8 cellular contexts compared by ENCODE assay signal in genomic region chr4:174282836-174283506, GRCh38. TPM values are rescaled to one million over a fixed set of nuclear protein-coding genes. Genes with fewer than 3 reads are reported as not detected.
DNase-seq lines count a peak whose midpoint lies in the region; ATAC-seq, FAIRE-seq and TF ChIP-seq lines count a peak whose summit lies in the region.

No MANE protein-coding gene starts in this region.

- 4% methylated on average over 22 of the region's 22 CpGs; no CpG with 5 or more reads in 1 of the 2 experiments for WGBS in H1 (ENCODE audit: extremely low coverage in 1 of 2, insufficient coverage in 1 of 2, insufficient read length in 1 of 2, insufficient replicate concordance in 2 of 2, low coverage in 1 of 2, low lambda C conversion rate in 2 of 2, missing lambda C conversion rate in 1 of 2), 2 experiments

- H3K4me3 Mint-ChIP-seq in memory B cell: peak overlapping the region; percentile 100

- H3K14ac ChIP-seq in H1 (ENCODE audit: insufficient read length): no peak overlapping the region

- no peak overlapping the region for H4K91ac ChIP-seq in H1 (replicated peaks; ENCODE audit: insufficient read length, low read length)

- no peaks in the 10 kb centered on the region for H3K27me3 ChIP-seq in H1 (replicated peaks in 1 of 4; ENCODE audit: control insufficient read depth in 3 of 4, extremely low read depth in 1 of 4, insufficient read depth in 3 of 4, low read length in 3 of 4)

- peak; percentile 98 for ATAC-seq in GM21423 (IDR thresholded peaks at IDR 0.05; ENCODE audit: unreplicated experiment)
- peak; percentile 93 for ATAC-seq in memory B cell (ENCODE audit: low read depth)

- H2BK5ac ChIP-seq in H1 (ENCODE audit: low read depth, low read length): peak overlapping the region; percentile 99

- H3K4me1 ChIP-seq in H1 (replicated peaks in 1 of 4; ENCODE audit: control insufficient read depth in 3 of 4, insufficient read depth in 4 of 4, low read length in 3 of 4): peaks cover 0 to 3% (median 0%) of the 10 kb centered on the region in 4 experiments; a peak in 1 of 7 replicates

- H3K23ac ChIP-seq in H1 (ENCODE audit: insufficient read length): no peak overlapping the region

- no peaks in the 10 kb centered on the region for H3K9me3 ChIP-seq in H1 (ENCODE audit: insufficient read depth in 2 of 2, low read depth in 1 of 2, low read length in 1 of 2)

- no peak for TF ChIP-seq POLR2A in H1 (IDR thresholded peaks at IDR 0.05; ENCODE audit: control extremely low read depth in 1 of 2, low read depth in 2 of 2, low read length in 2 of 2)

- no peak overlapping the region for H4K5ac ChIP-seq in H1 (ENCODE audit: insufficient read length, low read depth, low read length)

- H3K4me2 ChIP-seq in H1 (ENCODE audit: insufficient read depth in 1 of 2, low read depth in 2 of 2, low read length in 2 of 2): peak overlapping the region; percentile 73 to 76

- peak overlapping the region; percentile 100 for H3K27ac ChIP-seq in H1 (ENCODE audit: low read depth, low read length)

- no peaks in the 10 kb centered on the region for H3K36me3 ChIP-seq in H1 (ENCODE audit: control insufficient read depth in 2 of 4, insufficient read depth in 4 of 4, low read length in 3 of 4)

- 0 out of 2 replicates have a peak overlapping the region, but pooled peaks have one; percentile 47 for H2BK15ac ChIP-seq in H1 (ENCODE audit: low read length)

- peaks cover 2% of the 10 kb centered on the region for H3K23me2 ChIP-seq in H1 (ENCODE audit: low read depth, low read length)

- H3K4me3 ChIP-seq in H1 (ENCODE audit: extremely low read depth in 1 of 4, insufficient read depth in 2 of 4, low read depth in 3 of 4, low read length in 4 of 4): peak overlapping the region; percentile 73 to 96 (median 92)

- H3K27ac Mint-ChIP-seq in memory B cell: peak overlapping the region; percentile 99

- no peak; a peak in 1 of 4 replicates for TF ChIP-seq CTCF in H1 (IDR thresholded peaks at IDR 0.05; ENCODE audit: control extremely low read depth in 1 of 3, insufficient read depth in 1 of 3, low read depth in 1 of 3, low read length in 3 of 3)

- peak overlapping the region; percentile 100 for H2AFZ ChIP-seq in H1 (ENCODE audit: low read length)

- TF ChIP-seq RAD21 in H1 (IDR thresholded peaks at IDR 0.05 in 1 of 2, conservative IDR thresholded peaks at IDR 0.05 in 1 of 2; ENCODE audit: low read depth in 2 of 2, low read length in 2 of 2): no peak

- H4K20me1 ChIP-seq in H1 (replicated peaks in 1 of 2; ENCODE audit: control insufficient read depth in 1 of 2, insufficient read depth in 2 of 2, low read length in 2 of 2): no peaks in the 10 kb centered on the region

- POLR2A ChIA-PET in H1 (lab: Charles Lee; ENCODE audit: partially characterized antibody): interaction anchor here (1.8 kb wide), 1 partner anchor 16 kb away, joined by 3 read pairs; no protein-coding TSS in a partner anchor

- peak; percentile 84 for FAIRE-seq in H1 (lab: Jason Lieb, UNC)

- H2BK120ac ChIP-seq in H1 (replicated peaks; ENCODE audit: low read depth, low read length): no peak overlapping the region

- H3K36me3 Mint-ChIP-seq in memory B cell: peaks cover 12% of the 10 kb centered on the region

- H3K9me3 Mint-ChIP-seq in memory B cell: no peaks in the 10 kb centered on the region

- H4K8ac ChIP-seq in H1 (ENCODE audit: extremely low read depth, insufficient read depth, low read length): 0 out of 2 replicates have a peak overlapping the region, but pooled peaks have one; percentile 52

- H2BK20ac ChIP-seq in H1 (ENCODE audit: low read length): no peak overlapping the region

- H3K56ac ChIP-seq in H1 (replicated peaks; ENCODE audit: insufficient read length, low read depth, low read length): peak overlapping the region; percentile 22

- no peak overlapping the region for H2AK5ac ChIP-seq in H1 (ENCODE audit: low read depth, low read length)

- CTCF ChIA-PET in H1 (lab: Charles Lee; ENCODE audit: partially characterized antibody): no interaction called here

- no peak for TF ChIP-seq EP300 in H1 (IDR thresholded peaks at IDR 0.05; ENCODE audit: borderline replicate concordance in 1 of 2, low read depth in 2 of 2, low read length in 2 of 2)

- DNase-seq in COLO829 (ENCODE audit: low spot score) (peak; percentile 96), HUDEP-2 (lab: John Stamatoyannopoulos, UW; ENCODE audit: unreplicated experiment in 76 of 76) (peak in 74 of 76 experiments; percentile 41 to 92 (median 76)), NOMO-1 treated with dmso at 0.1 percent for 144 hours (lab: John Stamatoyannopoulos, UW; ENCODE audit: unreplicated experiment) (peak; percentile 86), H1 (ENCODE audit: low read depth in 1 of 2, low spot score in 2 of 2) (peak; percentile 38 to 68), memory B cell (ENCODE audit: low spot score in 2 of 2) (peak; percentile 63 to 76)
- peak; percentile 59 for DNase-seq in activated CD8-positive, alpha-beta memory T cell treated with anti-CD3 and anti-CD28 coated beads, Interleukin-2, amount 50 U/mL, for 1 hour (ENCODE audit: extremely low read depth)
- DNase-seq in stimulated activated CD8-positive, alpha-beta memory T cell treated with anti-CD3 and anti-CD28 coated beads, Interleukin-12 subunit alpha, Interleukin-12 subunit beta, amount 100 ng/mL, for 1 hour (ENCODE audit: low read depth): peak; percentile 60

- 0 out of 2 replicates have a peak, but pooled peaks cover 2% of the 10 kb centered on the region for H3K79me1 ChIP-seq in H1 (ENCODE audit: low read depth, low read length)

- H3K27me3 Mint-ChIP-seq in memory B cell: no peaks in the 10 kb centered on the region

- H2BK12ac ChIP-seq in H1 (ENCODE audit: low read depth, low read length): peak overlapping the region; percentile 99; the same call in 1 of the 2 replicates

- no peak overlapping the region; the same call in 1 of the 2 replicates for H3K18ac ChIP-seq in H1 (ENCODE audit: extremely low read depth, low read length)

- peaks cover 23% of the 10 kb centered on the region for H3K4me1 Mint-ChIP-seq in memory B cell

- H3K79me2 ChIP-seq in H1 (ENCODE audit: control insufficient read depth in 1 of 2, insufficient read depth in 2 of 2, low read length in 2 of 2): peaks cover 0 to 39% of the 10 kb centered on the region in 2 experiments; a peak in 2 of 4 replicates

- H3K4ac ChIP-seq in H1 (replicated peaks; ENCODE audit: insufficient read length, low read depth, low read length): no peak overlapping the region

- H3K9ac ChIP-seq in H1 (replicated peaks in 1 of 4; ENCODE audit: extremely low read depth in 1 of 4, low read depth in 3 of 4, low read length in 3 of 4): peak overlapping the region; percentile 94 to 100 (median 98)

TF ChIP-seq in H1, 55 proteins besides CTCF, POLR2A, EP300 and RAD21:
- TF ChIP-seq CEBPB (IDR thresholded peaks at IDR 0.05; ENCODE audit: low read depth, low read length) (0 out of 2 replicates have a peak, but pooled peaks have one; percentile 16), TEAD4 (IDR thresholded peaks at IDR 0.05; ENCODE audit: low read depth, low read length) (no peak), POLR2AphosphoS5 (IDR thresholded peaks at IDR 0.05; ENCODE audit: low read depth, low read length) (no peak), SP2 (IDR thresholded peaks at IDR 0.05; ENCODE audit: low read length) (peak; percentile 72), SP1 (IDR thresholded peaks at IDR 0.05; ENCODE audit: low read depth, low read length) (peak; percentile 98), CHD2 (IDR thresholded peaks at IDR 0.05; ENCODE audit: low read length) (peak; percentile 88), SAP30 (IDR thresholded peaks at IDR 0.05; ENCODE audit: insufficient read depth, insufficient replicate concordance, low read length) (no peak)

RNA-seq across cellular contexts. Expression of gene FBXO8, which starts 0.5 kb away (rescaled TPM):
- 7.4 and 7.5 TPM in 2 replicates for total RNA-seq in H1 (2021; fragmentation: NEBNext Ultra II Directional; extraction: Animal tissue kit (Norgen Biotek cat#: 25700))
- polyA plus RNA-seq in H1 (2011; rRNA removed): 4.6 and 5.1 TPM in 2 replicates
- polyA plus RNA-seq in H1 (2011; cell fraction: cytosol; rRNA removed): 7.0 TPM
- 2.3 TPM for polyA plus RNA-seq in H1 (2011; cell fraction: nucleus; rRNA removed)
- polyA plus RNA-seq in H1 (2012, experiment 1 of 2): 3.7 to 8.5 TPM (median 4.6 TPM) in 4 replicates
- polyA plus RNA-seq in H1 (2012, experiment 2 of 2): 0.58 TPM
- 3.8 TPM for polyA plus RNA-seq in H1 (2013, experiment 1 of 2)
- 3.8 TPM for polyA plus RNA-seq in H1 (2013, experiment 2 of 2)
- polyA minus RNA-seq in H1 (2011; rRNA and poly(A)+ RNA removed): 8.2 and 8.6 TPM in 2 replicates
- polyA minus RNA-seq in H1 (2011; cell fraction: cytosol; rRNA and poly(A)+ RNA removed): 5.7 TPM
- 14.8 TPM for polyA minus RNA-seq in H1 (2011; cell fraction: nucleus; rRNA and poly(A)+ RNA removed)

RNA-seq across cellular contexts. Expression of gene CEP44, which starts 0.7 kb away (rescaled TPM):
- total RNA-seq in H1 (2021; fragmentation: NEBNext Ultra II Directional; extraction: Animal tissue kit (Norgen Biotek cat#: 25700)): 15.6 and 17.1 TPM in 2 replicates
- 3.4 and 3.9 TPM in 2 replicates for polyA plus RNA-seq in H1 (2011; rRNA removed)
- 6.9 TPM for polyA plus RNA-seq in H1 (2011; cell fraction: cytosol; rRNA removed)
- 5.9 TPM for polyA plus RNA-seq in H1 (2011; cell fraction: nucleus; rRNA removed)
- 5.8 to 11.6 TPM (median 6.8 TPM) in 4 replicates for polyA plus RNA-seq in H1 (2012, experiment 1 of 2)
- 0.84 TPM for polyA plus RNA-seq in H1 (2012, experiment 2 of 2)
- 8.7 TPM for polyA plus RNA-seq in H1 (2013, experiment 1 of 2)
- polyA plus RNA-seq in H1 (2013, experiment 2 of 2): 7.4 TPM
- polyA minus RNA-seq in H1 (2011; rRNA and poly(A)+ RNA removed): 8.3 and 9.5 TPM in 2 replicates
- 11.1 TPM for polyA minus RNA-seq in H1 (2011; cell fraction: cytosol; rRNA and poly(A)+ RNA removed)
- polyA minus RNA-seq in H1 (2011; cell fraction: nucleus; rRNA and poly(A)+ RNA removed): 22.3 TPM

Comparison
In these comparisons a context has a peak if more than half of its experiments do, and no peak if none do; other contexts are left out.
1. Peak in every context shown above with its lines: DNase-seq, ATAC-seq, H3K4me3 ChIP-seq and H3K27ac ChIP-seq.